In genomic region chr15:41564286-41564959, GRCh38 we compare ENCODE assay signal across 13 cellular contexts. TPM values are rescaled to one million over a fixed set of nuclear protein-coding genes. Genes with fewer than 3 reads are reported as not detected.
DNase-seq lines count a peak whose midpoint lies in the region; ATAC-seq, FAIRE-seq and TF ChIP-seq lines count a peak whose summit lies in the region.
"Had no signal": no experiment of that assay in that cellular context is flagged by ENCODE, and none has a peak within 500 bp of the region (broad histone marks: within the 10 kb centered on the region; RNA-seq: fewer than 3 reads in every experiment).

No MANE protein-coding gene starts in this region.

- H3K27ac ChIP-seq in K562 (ENCODE audit: extremely low read depth, low read depth, low read length) = peak overlapping the region; percentile 56
- H3K27ac ChIP-seq: thyroid gland had no signal

- peaks cover 4% of the 10 kb centered on the region for H3K4me1 Mint-ChIP-seq in activated CD4-positive, alpha-beta memory T cell treated with anti-CD3 and anti-CD28 coated beads for 36 hours (ENCODE audit: low read depth)
- H3K4me1 Mint-ChIP-seq in T-cell = peaks cover 0 to 9% (median 8%) of the 10 kb centered on the region in 3 donors

- TF ChIP-seq EP300 in K562 (IDR thresholded peaks at IDR 0.05; ENCODE audit: low read length) = no peak

- H3K27me3 Mint-ChIP-seq in activated CD4-positive, alpha-beta memory T cell treated with anti-CD3 and anti-CD28 coated beads for 36 hours = peaks cover 14% of the 10 kb centered on the region
- peaks cover 10 to 15% of the 10 kb centered on the region in 2 donors for H3K27me3 Mint-ChIP-seq in T-cell

- peaks cover 53% of the 10 kb centered on the region for H3K36me3 ChIP-seq in K562 (ENCODE audit: control insufficient read depth, insufficient read depth, low read length)
- H3K36me3 ChIP-seq in MG63 = no peaks in the 10 kb centered on the region
- H3K36me3 ChIP-seq: thyroid gland had no signal

- 0 out of 2 replicates have a peak, but pooled peaks cover 3% of the 10 kb centered on the region for H4K20me1 ChIP-seq in K562 (replicated peaks; ENCODE audit: control insufficient read depth, insufficient read depth, low read length)

- no peaks in the 10 kb centered on the region for H3K9me3 Mint-ChIP-seq in activated CD4-positive, alpha-beta memory T cell treated with anti-CD3 and anti-CD28 coated beads for 36 hours
- H3K9me3 Mint-ChIP-seq in T-cell = no peaks in the 10 kb centered on the region
- H3K9me3 Mint-ChIP-seq: activated T-cell treated with anti-CD3 and anti-CD28 coated beads, Interleukin-2, amount 50 U/mL, for 72 hours; naive thymus-derived CD4-positive, alpha-beta T cell had no signal

- no peak for TF ChIP-seq CTCF in K562 (IDR thresholded peaks at IDR 0.05 in 2 of 3, conservative IDR thresholded peaks at IDR 0.05 in 1 of 3; ENCODE audit: insufficient read depth in 2 of 3, low read depth in 1 of 3, low read length in 3 of 3)

- peaks cover 15% of the 10 kb centered on the region for H3K79me2 ChIP-seq in K562 (ENCODE audit: control insufficient read depth, insufficient read depth, low read length)

- intact Hi-C loops in Right ventricle myocardium superior (cut with DNase I) (no loop called here), Right ventricle myocardium inferior (cut with DNase I) (no loop called here), K562 (cut with micrococcal nuclease) (no loop called here)
- intact Hi-C loops in activated CD4-positive, alpha-beta memory T cell treated with anti-CD3 and anti-CD28 coated beads for 36 hours (cut with micrococcal nuclease) = no loop called here

- POLR2A ChIA-PET in K562 (lab: Yijun Ruan, JAX) = interaction anchor here (0.6 to 2.9 kb wide), 15 partner anchors 9 to 519 kb away, joined by 3 to 14 read pairs (median 3); partner anchors contain the start of gene RPAP1
- POLR2A ChIA-PET in activated CD4-positive, alpha-beta memory T cell treated with anti-CD3 and anti-CD28 coated beads for 36 hours (lab: Charles Lee) = no interaction called here
- POLR2A ChIA-PET in T-cell (lab: Charles Lee) = no interaction called here

- in situ Hi-C loops in K562 (cut with MboI) = no loop called here

- no peaks in the 10 kb centered on the region for H3K27me3 ChIP-seq in K562 (ENCODE audit: control insufficient read depth in 2 of 2, insufficient read depth in 2 of 2, low read length in 2 of 2)
- no peaks in the 10 kb centered on the region for H3K27me3 ChIP-seq in MG63
- H3K27me3 ChIP-seq: thyroid gland had no signal

- no peak overlapping the region for H2AFZ ChIP-seq in K562 (ENCODE audit: low read depth, low read length)

- no peaks in the 10 kb centered on the region for H3K36me3 Mint-ChIP-seq in activated CD4-positive, alpha-beta memory T cell treated with anti-CD3 and anti-CD28 coated beads for 36 hours
- no peaks in the 10 kb centered on the region for H3K36me3 Mint-ChIP-seq in T-cell
- H3K36me3 Mint-ChIP-seq: naive thymus-derived CD4-positive, alpha-beta T cell had no signal

- peak overlapping the region in 1 of 2 experiments; percentile 53; a peak in 2 of 4 replicates for H3K9ac ChIP-seq in K562 (ENCODE audit: insufficient read depth in 1 of 2, low read depth in 2 of 2, low read length in 2 of 2)

- no peak overlapping the region for H3K27ac Mint-ChIP-seq in activated CD4-positive, alpha-beta memory T cell treated with anti-CD3 and anti-CD28 coated beads for 36 hours
- H3K27ac Mint-ChIP-seq in T-cell = no peak overlapping the region
- H3K27ac Mint-ChIP-seq: activated T-cell treated with anti-CD3 and anti-CD28 coated beads, Interleukin-2, amount 50 U/mL, for 72 hours had no signal

- H3K4me2 ChIP-seq in K562 (ENCODE audit: insufficient read depth, low read length) = peak overlapping the region; percentile 64

- no peaks in the 10 kb centered on the region for H3K9me3 ChIP-seq in K562 (replicated peaks; ENCODE audit: control insufficient read depth, insufficient read depth, low read depth, low read length)
- H3K9me3 ChIP-seq in MG63 = no peaks in the 10 kb centered on the region
- H3K9me3 ChIP-seq: thyroid gland had no signal

- ATAC-seq in Right ventricle myocardium superior (ENCODE audit: poor library complexity) = no peak
- ATAC-seq in Right ventricle myocardium inferior = no peak
- ATAC-seq in K562 = peak; percentile 71
- ATAC-seq in left lobe of liver = peak; percentile 15
- no peak for ATAC-seq in T-cell (replicated peaks in 1 of 4)
- ATAC-seq: activated T-cell treated with anti-CD3 and anti-CD28 coated beads, Interleukin-2, amount 50 U/mL, for 72 hours; naive thymus-derived CD4-positive, alpha-beta T cell had no signal

- 28% methylated on average over 5 of the region's 7 CpGs for WGBS in K562 (ENCODE audit: insufficient coverage, low coverage, missing lambda C conversion rate)

- CTCF ChIA-PET in K562 (lab: Yijun Ruan, JAX; ENCODE audit: low intra/inter-chr PET ratio) (no interaction called here), T-cell (lab: Charles Lee) (no interaction called here)
- CTCF ChIA-PET in activated CD4-positive, alpha-beta memory T cell treated with anti-CD3 and anti-CD28 coated beads for 36 hours (lab: Charles Lee) = no interaction called here

- DNase-seq in Right ventricle myocardium superior (peak; percentile 6), Right ventricle myocardium inferior (ENCODE audit: missing footprints) (no peak), K562 (ENCODE audit: extremely low read depth in 1 of 4, low spot score in 3 of 4) (peak; percentile 66 to 80 (median 74)), left lobe of liver (ENCODE audit: low spot score) (no peak), T-cell (no peak), germinal center (ENCODE audit: low spot score) (no peak), MG63 (no peak)
- DNase-seq in activated CD4-positive, alpha-beta memory T cell treated with anti-CD3 and anti-CD28 coated beads for 36 hours = no peak
- DNase-seq: activated T-cell treated with anti-CD3 and anti-CD28 coated beads, Interleukin-2, amount 50 U/mL, for 72 hours; naive thymus-derived CD4-positive, alpha-beta T cell; stimulated activated CD4-positive, alpha-beta T cell treated with anti-CD3 and anti-CD28 coated beads, Interleukin-4, amount 100 ng/mL, for 1 hour had no signal

- H3K4me3 ChIP-seq in K562 (no peak overlapping the region), MG63 (no peak overlapping the region)
- H3K4me3 ChIP-seq: thyroid gland had no signal

- no peak for TF ChIP-seq RAD21 in K562 (CRISPR knock-in tag; conservative IDR thresholded peaks at IDR 0.05 in 1 of 2, IDR thresholded peaks at IDR 0.05 in 1 of 2)

- BruUV-seq in K562 (replicated peaks; lab: Mats Ljungman, UMichigan) = no TSS peak

- no peak for FAIRE-seq in K562 (lab: Jason Lieb, UNC)

- H3K4me1 ChIP-seq in K562 (replicated peaks in 1 of 2; ENCODE audit: control insufficient read depth in 2 of 2, insufficient read depth in 2 of 2, low read length in 2 of 2) = peaks cover 85 to 89% of the 10 kb centered on the region in 2 experiments

- TF ChIP-seq POLR2A in K562 (conservative IDR thresholded peaks at IDR 0.05) = no peak; the same call in 1 of the 2 replicates

- no peak overlapping the region for H3K4me3 Mint-ChIP-seq in activated CD4-positive, alpha-beta memory T cell treated with anti-CD3 and anti-CD28 coated beads for 36 hours
- H3K4me3 Mint-ChIP-seq in T-cell = no peak overlapping the region
- H3K4me3 Mint-ChIP-seq: activated T-cell treated with anti-CD3 and anti-CD28 coated beads, Interleukin-2, amount 50 U/mL, for 72 hours; naive thymus-derived CD4-positive, alpha-beta T cell had no signal

- H3K9me1 ChIP-seq in K562 (ENCODE audit: control insufficient read depth, insufficient read depth, low read length) = no peaks in the 10 kb centered on the region

RNA-seq across cellular contexts. Expression of gene TYRO3, which starts 5.4 kb away (rescaled TPM):
- total RNA-seq in Right ventricle myocardium superior (4.3 TPM), Right ventricle myocardium inferior (5.6 TPM), K562 (2014; rRNA removed) (13.6 and 19.6 TPM in 2 replicates), K562 (2014; rRNA removed; fragmentation: Illumina TruSeq; extraction: Trizol) (11.4 and 17.9 TPM in 2 replicates), K562 (2015; rRNA removed; fragmentation: Illumina TruSeq; extraction: Trizol) (15.9 and 18.6 TPM in 2 replicates), K562 (2021) (33.5 and 37.6 TPM in 2 replicates), left lobe of liver (1.5 TPM), T-cell (1 to 10 TPM in 1 of 5 donors, under 1 TPM in 3, not detected in 1; 0.62 to 1.5 (median 0.78) TPM)
- 47.2 and 168 TPM in 2 replicates for total RNA-seq in K562 (2011; cell fraction: chromatin; rRNA removed; ENCODE audit: low replicate concordance)
- total RNA-seq in K562 (2011; cell fraction: nucleolus; rRNA removed) = 109 and 124 TPM in 2 replicates
- total RNA-seq in K562 (2011; cell fraction: nucleoplasm; rRNA removed) = 103 and 108 TPM in 2 replicates
- polyA plus RNA-seq in K562 (2011; rRNA removed) (38.4 and 39.6 TPM in 2 replicates), K562 (2014; fragmentation: Illumina TruSeq; extraction: Trizol) (29.3 and 34.6 TPM in 2 replicates), K562 (2014; fragmentation: Nextera tagmentation; extraction: Ambion mirVana) (1 to 10 TPM; 2.6 to 2.8 TPM), K562 (2014; rRNA removed) (18.8 and 19.1 TPM in 2 replicates)
- 31.3 and 46.5 TPM in 2 replicates for polyA plus RNA-seq in K562 (2011; cell fraction: cytosol; rRNA removed)
- polyA plus RNA-seq in K562 (2011; cell fraction: nucleus; rRNA removed) = 52.1 and 78.7 TPM in 2 replicates
- polyA plus RNA-seq in K562 (2012) = 33.1 and 42.2 TPM in 2 replicates
- polyA minus RNA-seq in K562 (2011; rRNA and poly(A)+ RNA removed) = 37.1 and 59.8 TPM in 2 replicates
- polyA minus RNA-seq in K562 (2011; cell fraction: cytosol; rRNA and poly(A)+ RNA removed) = 36.1 and 41.3 TPM in 2 replicates
- 26.1 and 33.0 TPM in 2 replicates for polyA minus RNA-seq in K562 (2011; cell fraction: nucleus; rRNA and poly(A)+ RNA removed)
- total RNA-seq in activated CD4-positive, alpha-beta memory T cell treated with anti-CD3 and anti-CD28 coated beads for 36 hours = 1 to 10 TPM; 3.1 to 4.3 TPM
- 3.4 and 12.2 TPM in 2 replicates for total RNA-seq in MG63 (2014; rRNA removed; shearing (Covaris generic); ENCODE audit: low replicate concordance)
- polyA plus RNA-seq: naive thymus-derived CD4-positive, alpha-beta T cell had no signal

RNA-seq across cellular contexts. Expression of gene RPAP1, which starts 20.4 kb away (rescaled TPM):
- total RNA-seq in Right ventricle myocardium superior = 26.4 TPM
- total RNA-seq in Right ventricle myocardium inferior = 26.7 TPM
- total RNA-seq in K562 (2011; cell fraction: chromatin; rRNA removed; ENCODE audit: low replicate concordance) = 61.6 and 152 TPM in 2 replicates
- total RNA-seq in K562 (2011; cell fraction: nucleolus; rRNA removed) = 73.4 and 82.2 TPM in 2 replicates
- 63.7 and 80.1 TPM in 2 replicates for total RNA-seq in K562 (2011; cell fraction: nucleoplasm; rRNA removed)
- total RNA-seq in K562 (2014; rRNA removed) = 23.9 and 36.9 TPM in 2 replicates
- 9.4 and 10.0 TPM in 2 replicates for total RNA-seq in K562 (2014; rRNA removed; fragmentation: Illumina TruSeq; extraction: Trizol)
- total RNA-seq in K562 (2015; rRNA removed; fragmentation: Illumina TruSeq; extraction: Trizol) = 11.5 and 12.8 TPM in 2 replicates
- total RNA-seq in K562 (2021) = 61.2 and 65.7 TPM in 2 replicates
- polyA plus RNA-seq in K562 (2011; rRNA removed) = 9.2 and 27.7 TPM in 2 replicates
- 11.9 and 16.1 TPM in 2 replicates for polyA plus RNA-seq in K562 (2011; cell fraction: cytosol; rRNA removed)
- 38.7 and 47.7 TPM in 2 replicates for polyA plus RNA-seq in K562 (2011; cell fraction: nucleus; rRNA removed)
- 40.3 and 49.0 TPM in 2 replicates for polyA plus RNA-seq in K562 (2012)
- polyA plus RNA-seq in K562 (2014; fragmentation: Illumina TruSeq; extraction: Trizol) = 21.6 and 30.8 TPM in 2 replicates
- 1 to 10 TPM; 6.5 to 7.0 TPM for polyA plus RNA-seq in K562 (2014; fragmentation: Nextera tagmentation; extraction: Ambion mirVana)
- polyA plus RNA-seq in K562 (2014; rRNA removed) = 18.5 and 24.0 TPM in 2 replicates
- 11.8 and 16.9 TPM in 2 replicates for polyA minus RNA-seq in K562 (2011; rRNA and poly(A)+ RNA removed)
- 18.0 and 23.9 TPM in 2 replicates for polyA minus RNA-seq in K562 (2011; cell fraction: cytosol; rRNA and poly(A)+ RNA removed)
- polyA minus RNA-seq in K562 (2011; cell fraction: nucleus; rRNA and poly(A)+ RNA removed) = 21.9 and 27.0 TPM in 2 replicates
- total RNA-seq in left lobe of liver = 23.3 TPM
- total RNA-seq in activated CD4-positive, alpha-beta memory T cell treated with anti-CD3 and anti-CD28 coated beads for 36 hours = 10 to 100 TPM; 45.0 to 49.9 TPM
- 10 to 100 TPM; 33.5 to 57.8 (median 53.2) TPM for total RNA-seq in T-cell
- 6.2 and 7.9 TPM in 2 replicates for total RNA-seq in MG63 (2014; rRNA removed; shearing (Covaris generic); ENCODE audit: low replicate concordance)

RNA-seq across cellular contexts. Expression of gene LTK, which starts 50.8 kb away (rescaled TPM):
- total RNA-seq in Right ventricle myocardium superior = 1.1 TPM
- total RNA-seq in Right ventricle myocardium inferior = 1.5 TPM
- total RNA-seq in K562 (2011; cell fraction: chromatin; rRNA removed; ENCODE audit: low replicate concordance) = 13.3 and 30.8 TPM in 2 replicates
- 17.5 and 19.0 TPM in 2 replicates for total RNA-seq in K562 (2011; cell fraction: nucleolus; rRNA removed)
- total RNA-seq in K562 (2011; cell fraction: nucleoplasm; rRNA removed) = 14.6 and 15.8 TPM in 2 replicates
- 2.7 TPM in 2 replicates for total RNA-seq in K562 (2014; rRNA removed)
- total RNA-seq in K562 (2014; rRNA removed; fragmentation: Illumina TruSeq; extraction: Trizol) = 0.77 and 1.1 TPM in 2 replicates
- total RNA-seq in K562 (2015; rRNA removed; fragmentation: Illumina TruSeq; extraction: Trizol) = 1.8 TPM in 2 replicates
- total RNA-seq in K562 (2021) = 3.7 and 4.4 TPM in 2 replicates
- polyA plus RNA-seq in K562 (2011; rRNA removed) = 1.7 and 2.8 TPM in 2 replicates
- 1.7 and 2.1 TPM in 2 replicates for polyA plus RNA-seq in K562 (2011; cell fraction: cytosol; rRNA removed)
- polyA plus RNA-seq in K562 (2011; cell fraction: nucleus; rRNA removed) = 22.2 and 32.4 TPM in 2 replicates
- polyA plus RNA-seq in K562 (2012) = 5.2 and 20.8 TPM in 2 replicates
- 2.7 and 3.1 TPM in 2 replicates for polyA plus RNA-seq in K562 (2014; fragmentation: Illumina TruSeq; extraction: Trizol)
- polyA plus RNA-seq in K562 (2014; fragmentation: Nextera tagmentation; extraction: Ambion mirVana) = under 1 TPM; 0.25 to 0.31 TPM
- polyA plus RNA-seq in K562 (2014; rRNA removed) = 4.3 and 4.4 TPM in 2 replicates
- polyA minus RNA-seq in K562 (2011; rRNA and poly(A)+ RNA removed) = 0.39 and 0.70 TPM in 2 replicates
- 1.2 TPM in 1 of 2 replicates, not detected in the other for polyA minus RNA-seq in K562 (2011; cell fraction: cytosol; rRNA and poly(A)+ RNA removed)
- polyA minus RNA-seq in K562 (2011; cell fraction: nucleus; rRNA and poly(A)+ RNA removed) = 1.9 and 2.4 TPM in 2 replicates
- 2.3 TPM for total RNA-seq in left lobe of liver
- total RNA-seq in activated CD4-positive, alpha-beta memory T cell treated with anti-CD3 and anti-CD28 coated beads for 36 hours = under 1 TPM; 0.29 to 0.34 TPM
- total RNA-seq in T-cell = 10 to 100 TPM in 1 of 5 donors, 1 to 10 TPM in 4; 2.0 to 14.3 (median 6.8) TPM
- not detected in 2 replicates for total RNA-seq in MG63 (2014; rRNA removed; shearing (Covaris generic); ENCODE audit: low replicate concordance)
- total RNA-seq: HT1080 had no signal
- polyA plus RNA-seq: naive thymus-derived CD4-positive, alpha-beta T cell had no signal

Comparison
In these comparisons a context has a peak if more than half of its experiments do, and no peak if none do; other contexts are left out.
1. DNase-seq: peak in Right ventricle myocardium superior (single experiment) and K562 (4 of 4); none in Right ventricle myocardium inferior (single experiment), left lobe of liver (single experiment), activated CD4-positive, alpha-beta memory T cell treated with anti-CD3 and anti-CD28 coated beads for 36 hours (single experiment), T-cell (0 of 34), germinal center (single experiment) and MG63 (single experiment).
2. ATAC-seq: peak in K562 (single experiment) and left lobe of liver (single experiment); none in Right ventricle myocardium superior (single experiment), Right ventricle myocardium inferior (single experiment) and T-cell (0 of 4).